In genomic region chr2:207239754-207240494, GRCh38 we compare ENCODE assay signal across 8 cellular contexts.
A peak's percentile ranks its signal among the peaks of the same experiment; 100 is the strongest.
DNase-seq lines count a peak whose midpoint lies in the region; ATAC-seq and TF ChIP-seq lines count a peak whose summit lies in the region.
"Had no signal": no experiment of that assay in that cellular context is flagged by ENCODE, and none has a peak within 500 bp of the region (broad histone marks: within the 10 kb centered on the region; RNA-seq: fewer than 3 reads in every experiment).

No MANE protein-coding gene starts in this region.

- H3K4me3 ChIP-seq in cardiac fibroblast (replicated peaks in 1 of 2; ENCODE audit: low read depth in 2 of 2, low read length in 2 of 2) (peak overlapping the region in 1 of 2 donors; percentile 41), gastrocnemius medialis (no peak overlapping the region)

- in situ Hi-C loops in gastrocnemius medialis (cut with MboI; ENCODE audit: low sequenced_read_pairs in 4 of 4): no loop called here

- peaks cover 27% of the 10 kb centered on the region for H3K4me1 Mint-ChIP-seq in T-helper 2 cell treated with Interferon-gamma antibody and Interleukin-4, amounts not matched to agents 5 μg/mL and 100 μg/mL, for 36 hours (ENCODE audit: low read depth)

- DNase-seq in NCI-H2029 treated with DMSO at 0.1 percent for 48 hours (lab: John Stamatoyannopoulos, UW) (peak; percentile 82), cardiac fibroblast (ENCODE audit: low read depth in 2 of 2) (peak; percentile 59 to 85), gastrocnemius medialis (no peak), sciatic nerve (ENCODE audit: low spot score) (no peak), AML-193 (lab: John Stamatoyannopoulos, UW) (no peak)
- DNase-seq in T-helper 2 cell treated with Interferon-gamma antibody and Interleukin-4, amounts not matched to agents 5 μg/mL and 100 μg/mL, for 36 hours (ENCODE audit: low spot score): no peak
- DNase-seq: NCI-H1092 treated with DMSO at 0.1 percent for 48 hours had no signal

- intact Hi-C loops in gastrocnemius medialis (cut with DNase I; ENCODE audit: low total_unique reads) (loop anchor here (2.0 kb wide), 1 partner anchor 73 kb away; no protein-coding TSS in a partner anchor), sciatic nerve (cut with DNase I) (no loop called here)

- no peaks in the 10 kb centered on the region for H3K27me3 Mint-ChIP-seq in T-helper 2 cell treated with Interferon-gamma antibody and Interleukin-4, amounts not matched to agents 5 μg/mL and 100 μg/mL, for 36 hours (ENCODE audit: low read depth)

- no peaks in the 10 kb centered on the region for H3K36me3 ChIP-seq in gastrocnemius medialis

- no peak for TF ChIP-seq POLR2A in gastrocnemius medialis (IDR thresholded peaks at IDR 0.05)

- no peak overlapping the region for H3K4me3 Mint-ChIP-seq in T-helper 2 cell treated with Interferon-gamma antibody and Interleukin-4, amounts not matched to agents 5 μg/mL and 100 μg/mL, for 36 hours

- H3K27ac Mint-ChIP-seq in T-helper 2 cell treated with Interferon-gamma antibody and Interleukin-4, amounts not matched to agents 5 μg/mL and 100 μg/mL, for 36 hours: no peak overlapping the region

- TF ChIP-seq CTCF in cardiac fibroblast (IDR thresholded peaks at IDR 0.05; ENCODE audit: low read depth, low read length) (no peak), gastrocnemius medialis (IDR thresholded peaks at IDR 0.05 in 4 of 5, conservative IDR thresholded peaks at IDR 0.05 in 1 of 5) (no peak)

- H3K9me3 Mint-ChIP-seq in T-helper 2 cell treated with Interferon-gamma antibody and Interleukin-4, amounts not matched to agents 5 μg/mL and 100 μg/mL, for 36 hours: no peaks in the 10 kb centered on the region

- H3K4me1 ChIP-seq in gastrocnemius medialis: peaks cover 0 to 10% of the 10 kb centered on the region in 2 donors

- peak overlapping the region in 2 of 4 donors; percentile 48 to 58 for H3K27ac ChIP-seq in gastrocnemius medialis

- no peaks in the 10 kb centered on the region for H3K27me3 ChIP-seq in gastrocnemius medialis

- peaks cover 6% of the 10 kb centered on the region for H3K36me3 Mint-ChIP-seq in T-helper 2 cell treated with Interferon-gamma antibody and Interleukin-4, amounts not matched to agents 5 μg/mL and 100 μg/mL, for 36 hours (ENCODE audit: low read depth)

- no peaks in the 10 kb centered on the region for H3K9me3 ChIP-seq in gastrocnemius medialis

- ATAC-seq in GM19025 (IDR thresholded peaks at IDR 0.05; ENCODE audit: low read depth, unreplicated experiment): peak; percentile 51
- ATAC-seq in gastrocnemius medialis: peak; percentile 49 to 51
- ATAC-seq in sciatic nerve: no peak

Comparison
In these comparisons a context has a peak if more than half of its experiments do, and no peak if none do; other contexts are left out.
1. DNase-seq: peak in NCI-H2029 treated with DMSO at 0.1 percent for 48 hours (single experiment) and cardiac fibroblast (2 of 2); none in gastrocnemius medialis (0 of 2), sciatic nerve (single experiment), AML-193 (0 of 2) and T-helper 2 cell treated with Interferon-gamma antibody and Interleukin-4, amounts not matched to agents 5 μg/mL and 100 μg/mL, for 36 hours (single experiment).